ENCODE assay signal across 9 cellular contexts in the genomic region with DNA sequence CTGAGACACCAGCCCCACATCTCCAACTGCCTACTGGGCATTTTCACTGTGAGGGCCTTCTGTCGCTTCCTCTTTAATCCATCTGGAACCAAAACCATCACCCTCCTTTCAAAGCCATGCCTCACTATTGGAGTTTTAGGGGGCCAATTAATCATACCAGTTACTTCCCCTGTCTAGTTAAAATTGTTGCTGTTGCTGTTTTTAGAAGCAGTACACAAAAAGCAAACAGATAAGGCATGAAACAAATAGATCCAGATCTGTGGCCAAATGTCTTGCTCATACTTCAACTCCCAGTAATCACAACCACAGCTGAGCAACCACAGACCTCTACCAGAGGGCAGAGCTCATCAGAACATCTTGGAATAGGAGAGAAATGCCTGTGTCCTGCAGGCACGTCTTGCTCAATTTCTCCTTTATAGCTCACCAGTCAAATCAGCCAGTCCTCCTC.
DNase-seq lines count a peak whose midpoint lies in the region; TF ChIP-seq lines count a peak whose summit lies in the region.
"Had no signal": no experiment of that assay in that cellular context is flagged by ENCODE, and none has a peak within 500 bp of the region (broad histone marks: within the 10 kb centered on the region; RNA-seq: fewer than 3 reads in every experiment).

No MANE protein-coding gene starts in this region.

- H3K9me3 ChIP-seq in MG63 (no peaks in the 10 kb centered on the region), hepatocyte (ENCODE audit: low read depth) (no peaks in the 10 kb centered on the region), thymus (ENCODE audit: control insufficient read depth) (no peaks in the 10 kb centered on the region)

- DNase-seq in MG63 = peak; percentile 81
- peak; percentile 92 for DNase-seq in astrocyte of the spinal cord (ENCODE audit: low read depth, low spot score)
- no peak for DNase-seq in hepatocyte (ENCODE audit: low spot score)
- DNase-seq in activated CD4-positive, alpha-beta T cell treated with anti-CD3 and anti-CD28 coated beads, Interleukin-2, amount 50 U/mL, for 48 hours = no peak
- no peak for DNase-seq in cerebellar nuclear complex (lab: John Stamatoyannopoulos, UW)
- no peak for DNase-seq in GM13977 (ENCODE audit: low spot score)
- no peak for DNase-seq in NCI-H146 treated with DMSO at 0.1 percent for 48 hours (lab: John Stamatoyannopoulos, UW; ENCODE audit: unreplicated experiment)
- DNase-seq: NCI-H345 had no signal

- H4K20me1 ChIP-seq in hepatocyte (ENCODE audit: insufficient read depth, poor library complexity, severe bottlenecking) = no peaks in the 10 kb centered on the region

- no peak overlapping the region for H3K4me2 ChIP-seq in hepatocyte

- TF ChIP-seq CTCF in astrocyte of the spinal cord (IDR thresholded peaks at IDR 0.05; ENCODE audit: low read depth, low read length) (no peak), hepatocyte (IDR thresholded peaks at IDR 0.05; ENCODE audit: poor library complexity) (no peak), GM13977 (IDR thresholded peaks at IDR 0.05; ENCODE audit: extremely low read depth, insufficient read depth, missing control alignments) (no peak)

- H3K27ac ChIP-seq in hepatocyte (peak overlapping the region; percentile 51), thymus (ENCODE audit: low read depth) (peak overlapping the region; percentile 18)

- 67% methylated on average over 2 of the region's 2 CpGs for WGBS in hepatocyte (ENCODE audit: low lambda C conversion rate, missing lambda C conversion rate)
- 64% methylated on average over 2 of the region's 2 CpGs for WGBS in thymus

- H3K4me3 ChIP-seq in MG63 (no peak overlapping the region), astrocyte of the spinal cord (ENCODE audit: low read depth, low read length) (no peak overlapping the region), hepatocyte (no peak overlapping the region), thymus (ENCODE audit: low read length) (no peak overlapping the region)

- H3K4me1 ChIP-seq in hepatocyte (ENCODE audit: insufficient read depth) (no peaks in the 10 kb centered on the region), thymus (ENCODE audit: control insufficient read depth, insufficient read depth, low read length) (no peaks in the 10 kb centered on the region)

- H3K27me3 ChIP-seq in MG63 = no peaks in the 10 kb centered on the region
- H3K27me3 ChIP-seq in hepatocyte = no peaks in the 10 kb centered on the region
- H3K27me3 ChIP-seq in thymus (ENCODE audit: control insufficient read depth, insufficient read depth) = no peaks in the 10 kb centered on the region

- no peaks in the 10 kb centered on the region for H3K9me2 ChIP-seq in hepatocyte (replicated peaks; ENCODE audit: insufficient read depth)

- H3K36me3 ChIP-seq in MG63 = no peaks in the 10 kb centered on the region
- H3K36me3 ChIP-seq in hepatocyte (replicated peaks; ENCODE audit: insufficient read depth, low read depth) = no peaks in the 10 kb centered on the region
- no peaks in the 10 kb centered on the region for H3K36me3 ChIP-seq in thymus (ENCODE audit: control insufficient read depth, insufficient read depth)

- in situ Hi-C loops in astrocyte of the spinal cord (cut with HindIII; ENCODE audit: low sequenced_read_pairs) (no loop called here), GM13977 (cut with MboI; ENCODE audit: low pct_unique_long_range_greater_than_20kb, low sequenced_read_pairs, unreplicated experiment) (no loop called here)

- no peaks in the 10 kb centered on the region for H3K79me2 ChIP-seq in hepatocyte

- H2AFZ ChIP-seq in hepatocyte = no peak overlapping the region

Comparison
In these comparisons a context has a peak if more than half of its experiments do, and no peak if none do; other contexts are left out.
1. DNase-seq: peak in MG63 (single experiment) and astrocyte of the spinal cord (single experiment); none in hepatocyte (single experiment), activated CD4-positive, alpha-beta T cell treated with anti-CD3 and anti-CD28 coated beads, Interleukin-2, amount 50 U/mL, for 48 hours (0 of 2), cerebellar nuclear complex (0 of 2), GM13977 (single experiment) and NCI-H146 treated with DMSO at 0.1 percent for 48 hours (single experiment).